In genomic region chr9:124511891-124512805, GRCh38 we compare ENCODE assay signal across 1 cellular context.
TF ChIP-seq lines count a peak whose summit lies in the region.

No MANE protein-coding gene starts in this region.

TF ChIP-seq in endothelial cell of umbilical vein, 7 proteins besides CTCF, POLR2A, EP300 and RAD21:
- no peak for TF ChIP-seq GATA2 (IDR thresholded peaks at IDR 0.05; ENCODE audit: insufficient read depth, insufficient read length, low read depth, low read length)
- TF ChIP-seq MAX (IDR thresholded peaks at IDR 0.05; ENCODE audit: insufficient read depth, insufficient read length) = peak; percentile 71
- no peak for TF ChIP-seq EZH2 (IDR thresholded peaks at IDR 0.05; ENCODE audit: borderline replicate concordance, low read depth, low read length, severe bottlenecking)
- TF ChIP-seq FOS (IDR thresholded peaks at IDR 0.05; ENCODE audit: borderline replicate concordance, insufficient read depth, low read length) = no peak
- no peak for TF ChIP-seq POLR2AphosphoS5 (IDR thresholded peaks at IDR 0.05; ENCODE audit: insufficient read depth, low read depth, low read length)
- no peak for TF ChIP-seq JUN (IDR thresholded peaks at IDR 0.05; ENCODE audit: borderline replicate concordance, insufficient read depth, insufficient read length, low read depth)
